ENCODE assay signal across 20 cellular contexts in genomic region chr3:52126500-52126899, GRCh38.
"Had no signal": no experiment of that assay in that cellular context is flagged by ENCODE, and none has a peak within 500 bp of the region (broad histone marks: within the 10 kb centered on the region; RNA-seq: fewer than 3 reads in every experiment).

No MANE protein-coding gene starts in this region.

- H3K36me3 ChIP-seq: brain microvascular endothelial cell, esophagus muscularis mucosa, gastrocnemius medialis, pancreas, sigmoid colon, thoracic aorta had no signal

- H3K27me3 ChIP-seq: brain microvascular endothelial cell, esophagus muscularis mucosa, gastrocnemius medialis, pancreas, sigmoid colon had no signal

- DNase-seq: activated CD4-positive, alpha-beta memory T cell treated with anti-CD3 and anti-CD28 coated beads, Interleukin-2, amount 10 ng/mL, durations not matched to agents 7 days and 5 days; activated CD4-positive, alpha-beta T cell treated with anti-CD3 and anti-CD28 coated beads, Interleukin-2, amount 10 ng/mL, durations not matched to agents 24 days and 14 days; activated gamma-delta T cell; activated naive CD4-positive, alpha-beta T cell treated with anti-CD3 and anti-CD28 coated beads, Interleukin-2, amount 50 U/mL, for 16 hours; brain microvascular endothelial cell; caudate nucleus; effector memory CD4-positive, alpha-beta T cell; gastrocnemius medialis; hippocampal formation; midbrain; nephron progenitor cell; stimulated activated CD4-positive, alpha-beta T cell treated with anti-CD3 and anti-CD28 coated beads, Interleukin-4, amount 100 ng/mL, for 1 hour; stimulated activated naive CD4-positive, alpha-beta T cell treated with Interleukin-2 at 50 U/mL for 16 hours had no signal

- H3K9me3 ChIP-seq: esophagus muscularis mucosa, gastrocnemius medialis, pancreas, sigmoid colon, thoracic aorta had no signal

- H3K27ac ChIP-seq: brain microvascular endothelial cell, esophagus muscularis mucosa, gastrocnemius medialis, pancreas, sigmoid colon, thoracic aorta had no signal

- H3K27me3 Mint-ChIP-seq: activated CD4-positive, alpha-beta memory T cell treated with anti-CD3 and anti-CD28 coated beads, Interleukin-2, amount 10 ng/mL, durations not matched to agents 7 days and 5 days; activated CD4-positive, alpha-beta T cell treated with anti-CD3 and anti-CD28 coated beads, Interleukin-2, amount 10 ng/mL, durations not matched to agents 24 days and 14 days; type B pancreatic cell had no signal

- ATAC-seq: activated CD4-positive, CD25-positive, alpha-beta regulatory T cell treated with anti-CD3 and anti-CD28 coated beads, Interleukin-2, amount 50 U/mL, for 24 hours; gastrocnemius medialis; pancreas had no signal

- H3K9me3 Mint-ChIP-seq: activated CD4-positive, alpha-beta memory T cell treated with anti-CD3 and anti-CD28 coated beads, Interleukin-2, amount 10 ng/mL, durations not matched to agents 7 days and 5 days; activated CD4-positive, alpha-beta T cell treated with anti-CD3 and anti-CD28 coated beads, Interleukin-2, amount 10 ng/mL, durations not matched to agents 24 days and 14 days; activated T-helper 1 cell treated with anti-CD3 and anti-CD28 coated beads, Interleukin-12 subunit alpha, Interleukin-12 subunit beta, Interleukin-2, Interleukin-4 antibody, amounts not matched to agents 30 ng/mL and 10 ng/mL and 1 ng/mL, durations not matched to agents 14 hours and 24 hours and 36 hours; nephron progenitor cell; type B pancreatic cell had no signal

- H3K36me3 Mint-ChIP-seq: type B pancreatic cell had no signal

- H3K4me3 ChIP-seq: esophagus muscularis mucosa, gastrocnemius medialis, pancreas, sigmoid colon, thoracic aorta had no signal

- H3K4me1 ChIP-seq: pancreas had no signal

- FAIRE-seq: pancreas had no signal

- H3K27ac Mint-ChIP-seq: activated CD4-positive, alpha-beta memory T cell treated with anti-CD3 and anti-CD28 coated beads, Interleukin-2, amount 10 ng/mL, durations not matched to agents 7 days and 5 days; activated T-helper 1 cell treated with anti-CD3 and anti-CD28 coated beads, Interleukin-12 subunit alpha, Interleukin-12 subunit beta, Interleukin-2, Interleukin-4 antibody, amounts not matched to agents 30 ng/mL and 10 ng/mL and 1 ng/mL, durations not matched to agents 14 hours and 24 hours and 36 hours; type B pancreatic cell had no signal

- H3K4me3 Mint-ChIP-seq: activated CD4-positive, alpha-beta memory T cell treated with anti-CD3 and anti-CD28 coated beads, Interleukin-2, amount 10 ng/mL, durations not matched to agents 7 days and 5 days; activated CD4-positive, alpha-beta T cell treated with anti-CD3 and anti-CD28 coated beads, Interleukin-2, amount 10 ng/mL, durations not matched to agents 24 days and 14 days; activated T-helper 1 cell treated with anti-CD3 and anti-CD28 coated beads, Interleukin-12 subunit alpha, Interleukin-12 subunit beta, Interleukin-2, Interleukin-4 antibody, amounts not matched to agents 30 ng/mL and 10 ng/mL and 1 ng/mL, durations not matched to agents 14 hours and 24 hours and 36 hours; nephron progenitor cell; type B pancreatic cell had no signal
